15 cellular contexts compared by ENCODE assay signal in genomic region chr10:78512205-78512550, GRCh38.
DNase-seq lines count a peak whose midpoint lies in the region; ATAC-seq and TF ChIP-seq lines count a peak whose summit lies in the region.
"Had no signal": no experiment of that assay in that cellular context is flagged by ENCODE, and none has a peak within 500 bp of the region (broad histone marks: within the 10 kb centered on the region; RNA-seq: fewer than 3 reads in every experiment).

No MANE protein-coding gene starts in this region.

- peak overlapping the region; percentile 45 to 86 (median 82) for H3K27ac ChIP-seq in sigmoid colon

- H3K36me3 ChIP-seq in sigmoid colon = no peaks in the 10 kb centered on the region

- no peak overlapping the region for H3K4me3 ChIP-seq in sigmoid colon

- no peak for TF ChIP-seq CTCF in sigmoid colon (IDR thresholded peaks at IDR 0.05)

- intact Hi-C loops in sigmoid colon (cut with DNase I) = loop anchor here (5.0 kb wide), 1 partner anchor 200 kb away; no protein-coding TSS in a partner anchor

- no peaks in the 10 kb centered on the region for H3K27me3 ChIP-seq in sigmoid colon

- peak; percentile 12 for DNase-seq in activated CD8-positive, alpha-beta memory T cell treated with anti-CD3 and anti-CD28 coated beads, Interleukin-2, amount 50 U/mL, for 48 hours
- no peak for DNase-seq in activated CD8-positive, alpha-beta memory T cell treated with anti-CD3 and anti-CD28 coated beads for 24 hours
- DNase-seq in mesenteric fat pad (ENCODE audit: low spot score) (peak; percentile 49), sigmoid colon (no peak), superior temporal gyrus (ENCODE audit: extremely low spot score) (no peak), SK-N-DZ (ENCODE audit: low spot score) (no peak)
- DNase-seq: COR-L47, DMS153, EL, KG1, NCI-H1092, NCI-H1694, NCI-H774 had no signal

- TF ChIP-seq POLR2A in sigmoid colon (IDR thresholded peaks at IDR 0.05) = no peak

- no peaks in the 10 kb centered on the region for H3K9me3 ChIP-seq in sigmoid colon

- H3K4me1 ChIP-seq in sigmoid colon = peaks cover 2 to 98% (median 89%) of the 10 kb centered on the region in 4 donors

- ATAC-seq in HG02852 (IDR thresholded peaks at IDR 0.05; ENCODE audit: unreplicated experiment) (no peak), GM21576 (IDR thresholded peaks at IDR 0.05; ENCODE audit: unreplicated experiment) (no peak)

- 84 to 91% methylated on average over 3 of the region's 3 CpGs for WGBS in sigmoid colon, 2 donors

- no peak for TF ChIP-seq EP300 in sigmoid colon (IDR thresholded peaks at IDR 0.05)

Comparison
In these comparisons a context has a peak if more than half of its experiments do, and no peak if none do; other contexts are left out.
1. DNase-seq: peak in activated CD8-positive, alpha-beta memory T cell treated with anti-CD3 and anti-CD28 coated beads, Interleukin-2, amount 50 U/mL, for 48 hours (single experiment) and mesenteric fat pad (single experiment); none in activated CD8-positive, alpha-beta memory T cell treated with anti-CD3 and anti-CD28 coated beads for 24 hours (single experiment), sigmoid colon (single experiment), superior temporal gyrus (single experiment) and SK-N-DZ (single experiment).